In the genomic region with DNA sequence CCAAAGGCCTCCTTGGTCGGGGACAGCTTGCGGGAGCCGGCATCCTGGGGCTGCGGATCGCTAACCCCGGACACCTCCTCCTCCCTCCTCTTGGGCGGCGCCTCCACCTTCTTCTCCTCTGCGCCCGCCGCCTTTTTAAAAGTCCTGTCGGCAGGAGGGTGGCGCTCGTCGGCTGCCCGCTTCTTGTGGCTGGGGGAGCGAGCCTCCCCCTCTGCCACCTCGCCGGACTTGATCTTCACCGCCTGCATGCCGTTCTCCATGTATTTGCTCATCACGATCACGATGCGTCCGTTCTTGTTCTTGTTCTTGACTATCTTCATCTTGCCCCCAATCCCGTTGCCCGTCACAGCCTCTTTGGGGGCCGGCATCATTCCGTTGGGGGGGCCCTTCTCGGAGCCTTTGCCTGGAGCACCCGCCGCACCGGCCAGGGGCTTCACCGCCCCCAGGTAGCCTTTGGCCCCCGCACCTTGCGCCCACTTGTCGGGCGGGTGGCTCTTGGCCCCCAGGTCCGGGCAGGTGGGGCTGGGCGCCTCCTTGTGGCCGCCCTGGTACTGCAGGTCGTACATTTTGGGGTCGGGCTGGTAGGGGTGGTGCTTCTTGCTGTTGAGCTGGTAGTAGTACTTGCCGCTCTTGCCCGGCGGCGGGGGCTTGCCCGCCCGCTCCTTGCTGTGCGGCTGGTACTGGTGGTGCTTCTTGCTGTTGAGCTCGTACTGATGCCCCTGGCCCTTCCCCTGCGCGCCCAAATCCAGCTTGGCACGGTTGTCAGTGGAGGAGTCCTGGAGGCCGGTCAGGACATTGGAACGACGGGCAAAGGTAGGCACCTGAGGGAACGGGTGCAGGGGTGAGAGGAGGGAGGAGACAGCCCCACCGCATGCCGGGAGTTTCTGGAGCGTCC, we compare ENCODE assay signal across 1 cellular context.
TF ChIP-seq lines count a peak whose summit lies in the region.

No MANE protein-coding gene starts in this region.

TF ChIP-seq in HepG2, 621 proteins besides CTCF, POLR2A, EP300 and RAD21 (continued from another document and continues in another):
- no peak for TF ChIP-seq NAIF1 (CRISPR knock-in tag; IDR thresholded peaks at IDR 0.05; ENCODE audit: borderline replicate concordance)
- TF ChIP-seq KDM1A (CRISPR knock-in tag; IDR thresholded peaks at IDR 0.05): no peak
- peak; percentile 60; the same call in 1 of the 2 replicates for TF ChIP-seq ZBTB7A (CRISPR knock-in tag; IDR thresholded peaks at IDR 0.05)
- TF ChIP-seq, protein P1, sequence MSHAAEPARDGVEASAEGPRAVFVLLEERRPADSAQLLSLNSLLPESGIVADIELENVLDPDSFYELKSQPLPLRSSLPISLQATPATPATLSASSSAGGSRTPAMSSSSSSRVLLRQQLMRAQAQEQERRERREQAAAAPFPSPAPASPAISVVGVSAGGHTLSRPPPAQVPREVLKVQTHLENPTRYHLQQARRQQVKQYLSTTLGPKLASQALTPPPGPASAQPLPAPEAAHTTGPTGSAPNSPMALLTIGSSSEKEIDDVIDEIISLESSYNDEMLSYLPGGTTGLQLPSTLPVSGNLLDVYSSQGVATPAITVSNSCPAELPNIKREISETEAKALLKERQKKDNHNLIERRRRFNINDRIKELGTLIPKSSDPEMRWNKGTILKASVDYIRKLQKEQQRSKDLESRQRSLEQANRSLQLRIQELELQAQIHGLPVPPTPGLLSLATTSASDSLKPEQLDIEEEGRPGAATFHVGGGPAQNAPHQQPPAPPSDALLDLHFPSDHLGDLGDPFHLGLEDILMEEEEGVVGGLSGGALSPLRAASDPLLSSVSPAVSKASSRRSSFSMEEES (CRISPR knock-in tag; IDR thresholded peaks at IDR 0.05): no peak
- TF ChIP-seq, protein P2, sequence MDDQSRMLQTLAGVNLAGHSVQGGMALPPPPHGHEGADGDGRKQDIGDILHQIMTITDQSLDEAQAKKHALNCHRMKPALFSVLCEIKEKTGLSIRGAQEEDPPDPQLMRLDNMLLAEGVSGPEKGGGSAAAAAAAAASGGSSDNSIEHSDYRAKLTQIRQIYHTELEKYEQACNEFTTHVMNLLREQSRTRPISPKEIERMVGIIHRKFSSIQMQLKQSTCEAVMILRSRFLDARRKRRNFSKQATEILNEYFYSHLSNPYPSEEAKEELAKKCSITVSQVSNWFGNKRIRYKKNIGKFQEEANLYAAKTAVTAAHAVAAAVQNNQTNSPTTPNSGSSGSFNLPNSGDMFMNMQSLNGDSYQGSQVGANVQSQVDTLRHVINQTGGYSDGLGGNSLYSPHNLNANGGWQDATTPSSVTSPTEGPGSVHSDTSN (CRISPR knock-in tag; IDR thresholded peaks at IDR 0.05; ENCODE audit: borderline replicate concordance): no peak
- peak; percentile 65; the same call in 1 of the 2 replicates for TF ChIP-seq MTA1 (CRISPR knock-in tag; IDR thresholded peaks at IDR 0.05; ENCODE audit: borderline replicate concordance)
- no peak for TF ChIP-seq ZNF674 (CRISPR knock-in tag; IDR thresholded peaks at IDR 0.05; ENCODE audit: low read depth)
- 0 out of 2 replicates have a peak, but pooled peaks have one; percentile 28 for TF ChIP-seq SRF (IDR thresholded peaks at IDR 0.05; ENCODE audit: low read depth, low read length)
- TF ChIP-seq KAT2B (IDR thresholded peaks at IDR 0.05; ENCODE audit: borderline replicate concordance, low read depth, low read length): no peak
- TF ChIP-seq ZNF777 (CRISPR knock-in tag; IDR thresholded peaks at IDR 0.05): no peak
- TF ChIP-seq THAP11 (CRISPR knock-in tag; IDR thresholded peaks at IDR 0.05): 0 out of 2 replicates have a peak, but pooled peaks have one; percentile 24
- no peak for TF ChIP-seq ZNF605 (CRISPR knock-in tag; IDR thresholded peaks at IDR 0.05)
- no peak for TF ChIP-seq NFYB (CRISPR knock-in tag; IDR thresholded peaks at IDR 0.05)
- TF ChIP-seq ZFP36 (IDR thresholded peaks at IDR 0.05; ENCODE audit: borderline replicate concordance, low read depth, low read length, partially characterized antibody): no peak
- TF ChIP-seq RBAK (CRISPR knock-in tag; IDR thresholded peaks at IDR 0.05): no peak
- no peak for TF ChIP-seq ZSCAN30 (CRISPR knock-in tag; IDR thresholded peaks at IDR 0.05)
- TF ChIP-seq ZNF367 (CRISPR knock-in tag; IDR thresholded peaks at IDR 0.05; ENCODE audit: borderline replicate concordance): no peak
- peak; percentile 87 for TF ChIP-seq SALL2 (CRISPR knock-in tag; IDR thresholded peaks at IDR 0.05)
- no peak for TF ChIP-seq ZNF790 (CRISPR knock-in tag; IDR thresholded peaks at IDR 0.05; ENCODE audit: borderline replicate concordance)
- no peak for TF ChIP-seq ATF7-NPFF (CRISPR knock-in tag; IDR thresholded peaks at IDR 0.05; ENCODE audit: low read depth)
- no peak for TF ChIP-seq SP1 (IDR thresholded peaks at IDR 0.05)
- peak; percentile 49; the same call in 1 of the 2 replicates for TF ChIP-seq SP1 (CRISPR knock-in tag; IDR thresholded peaks at IDR 0.05)
- no peak for TF ChIP-seq HDAC2 (CRISPR knock-in tag; IDR thresholded peaks at IDR 0.05)
- TF ChIP-seq HCFC1 (IDR thresholded peaks at IDR 0.05; ENCODE audit: low read depth, low read length): no peak
- no peak for TF ChIP-seq ZNF230 (CRISPR knock-in tag; IDR thresholded peaks at IDR 0.05)
- 0 out of 2 replicates have a peak, but pooled peaks have one; percentile 40 for TF ChIP-seq MEIS1 (CRISPR knock-in tag; IDR thresholded peaks at IDR 0.05; ENCODE audit: borderline replicate concordance)
- no peak for TF ChIP-seq HMG20A (CRISPR knock-in tag; IDR thresholded peaks at IDR 0.05; ENCODE audit: borderline replicate concordance)
- TF ChIP-seq ZEB1 (IDR thresholded peaks at IDR 0.05; ENCODE audit: insufficient replicate concordance, low read depth): peak; percentile 60
- no peak for TF ChIP-seq POGZ (CRISPR knock-in tag; IDR thresholded peaks at IDR 0.05)
- no peak for TF ChIP-seq MIER2 (CRISPR knock-in tag; IDR thresholded peaks at IDR 0.05)
- TF ChIP-seq ZIK1 (CRISPR knock-in tag; IDR thresholded peaks at IDR 0.05; ENCODE audit: borderline replicate concordance, low read depth): no peak
- TF ChIP-seq CCAR2 (optimal IDR thresholded peaks at IDR 0.05; ENCODE audit: low read depth, low read length): no peak
- TF ChIP-seq ZBTB10 (CRISPR knock-in tag; IDR thresholded peaks at IDR 0.05; ENCODE audit: borderline replicate concordance): 0 out of 2 replicates have a peak, but pooled peaks have one; percentile 24
- TF ChIP-seq, protein P3, sequence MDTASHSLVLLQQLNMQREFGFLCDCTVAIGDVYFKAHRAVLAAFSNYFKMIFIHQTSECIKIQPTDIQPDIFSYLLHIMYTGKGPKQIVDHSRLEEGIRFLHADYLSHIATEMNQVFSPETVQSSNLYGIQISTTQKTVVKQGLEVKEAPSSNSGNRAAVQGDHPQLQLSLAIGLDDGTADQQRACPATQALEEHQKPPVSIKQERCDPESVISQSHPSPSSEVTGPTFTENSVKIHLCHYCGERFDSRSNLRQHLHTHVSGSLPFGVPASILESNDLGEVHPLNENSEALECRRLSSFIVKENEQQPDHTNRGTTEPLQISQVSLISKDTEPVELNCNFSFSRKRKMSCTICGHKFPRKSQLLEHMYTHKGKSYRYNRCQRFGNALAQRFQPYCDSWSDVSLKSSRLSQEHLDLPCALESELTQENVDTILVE (CRISPR knock-in tag; IDR thresholded peaks at IDR 0.05): no peak
- TF ChIP-seq TP53 (CRISPR knock-in tag; conservative IDR thresholded peaks at IDR 0.05): no peak
- TF ChIP-seq ZC3H13 (CRISPR knock-in tag; IDR thresholded peaks at IDR 0.05): no peak; the same call in 1 of the 2 replicates
- no peak for TF ChIP-seq GLMP (CRISPR knock-in tag; IDR thresholded peaks at IDR 0.05; ENCODE audit: borderline replicate concordance)
- TF ChIP-seq ZSCAN9 (CRISPR knock-in tag; IDR thresholded peaks at IDR 0.05; ENCODE audit: borderline replicate concordance): no peak
- TF ChIP-seq ZNF615 (CRISPR knock-in tag; IDR thresholded peaks at IDR 0.05; ENCODE audit: borderline replicate concordance): no peak
- no peak for TF ChIP-seq RCOR2 (CRISPR knock-in tag; IDR thresholded peaks at IDR 0.05)
- TF ChIP-seq ZNF780A (CRISPR knock-in tag; IDR thresholded peaks at IDR 0.05): no peak; the same call in 1 of the 2 replicates
- no peak for TF ChIP-seq ZNF547 (CRISPR knock-in tag; IDR thresholded peaks at IDR 0.05)
- no peak for TF ChIP-seq BCLAF1 (IDR thresholded peaks at IDR 0.05)
- no peak for TF ChIP-seq DNMT3B (CRISPR knock-in tag; conservative IDR thresholded peaks at IDR 0.05)
- TF ChIP-seq RARA (CRISPR knock-in tag; IDR thresholded peaks at IDR 0.05): no peak; the same call in 1 of the 2 replicates
- TF ChIP-seq MEF2D (CRISPR knock-in tag; IDR thresholded peaks at IDR 0.05): no peak
- TF ChIP-seq, protein P4, sequence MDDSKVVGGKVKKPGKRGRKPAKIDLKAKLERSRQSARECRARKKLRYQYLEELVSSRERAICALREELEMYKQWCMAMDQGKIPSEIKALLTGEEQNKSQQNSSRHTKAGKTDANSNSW (CRISPR knock-in tag; IDR thresholded peaks at IDR 0.05; ENCODE audit: borderline replicate concordance): no peak
- TF ChIP-seq ZNF235 (CRISPR knock-in tag; IDR thresholded peaks at IDR 0.05; ENCODE audit: borderline replicate concordance): no peak
- no peak for TF ChIP-seq MNT (IDR thresholded peaks at IDR 0.05)
- no peak for TF ChIP-seq NPAS2 (CRISPR knock-in tag; IDR thresholded peaks at IDR 0.05; ENCODE audit: borderline replicate concordance)
- no peak; the same call in 1 of the 2 replicates for TF ChIP-seq BRD4 (CRISPR knock-in tag; IDR thresholded peaks at IDR 0.05)
- TF ChIP-seq SMAD1 (CRISPR knock-in tag; IDR thresholded peaks at IDR 0.05; ENCODE audit: borderline replicate concordance, low read depth): no peak
- TF ChIP-seq FOXC1 (CRISPR knock-in tag; IDR thresholded peaks at IDR 0.05; ENCODE audit: borderline replicate concordance): no peak
- no peak for TF ChIP-seq ZNF333 (CRISPR knock-in tag; IDR thresholded peaks at IDR 0.05; ENCODE audit: borderline replicate concordance)
- no peak for TF ChIP-seq NFRKB (IDR thresholded peaks at IDR 0.05)
- peak; percentile 93 for TF ChIP-seq RBM39 (IDR thresholded peaks at IDR 0.05; ENCODE audit: low read depth, low read length, poor library complexity, severe bottlenecking)
- no peak for TF ChIP-seq ZSCAN31 (CRISPR knock-in tag; IDR thresholded peaks at IDR 0.05; ENCODE audit: low read depth)
- TF ChIP-seq ZNF703 (CRISPR knock-in tag; IDR thresholded peaks at IDR 0.05; ENCODE audit: borderline replicate concordance): no peak
- no peak for TF ChIP-seq ELF4 (CRISPR knock-in tag; IDR thresholded peaks at IDR 0.05; ENCODE audit: borderline replicate concordance)
- peak; percentile 50; the same call in 1 of the 2 replicates for TF ChIP-seq HDAC1 (CRISPR knock-in tag; IDR thresholded peaks at IDR 0.05)
- TF ChIP-seq YEATS2 (CRISPR knock-in tag; IDR thresholded peaks at IDR 0.05; ENCODE audit: borderline replicate concordance): no peak
- TF ChIP-seq CHCHD3 (CRISPR knock-in tag; IDR thresholded peaks at IDR 0.05): no peak
